16 cellular contexts compared by ENCODE assay signal in the genomic region with DNA sequence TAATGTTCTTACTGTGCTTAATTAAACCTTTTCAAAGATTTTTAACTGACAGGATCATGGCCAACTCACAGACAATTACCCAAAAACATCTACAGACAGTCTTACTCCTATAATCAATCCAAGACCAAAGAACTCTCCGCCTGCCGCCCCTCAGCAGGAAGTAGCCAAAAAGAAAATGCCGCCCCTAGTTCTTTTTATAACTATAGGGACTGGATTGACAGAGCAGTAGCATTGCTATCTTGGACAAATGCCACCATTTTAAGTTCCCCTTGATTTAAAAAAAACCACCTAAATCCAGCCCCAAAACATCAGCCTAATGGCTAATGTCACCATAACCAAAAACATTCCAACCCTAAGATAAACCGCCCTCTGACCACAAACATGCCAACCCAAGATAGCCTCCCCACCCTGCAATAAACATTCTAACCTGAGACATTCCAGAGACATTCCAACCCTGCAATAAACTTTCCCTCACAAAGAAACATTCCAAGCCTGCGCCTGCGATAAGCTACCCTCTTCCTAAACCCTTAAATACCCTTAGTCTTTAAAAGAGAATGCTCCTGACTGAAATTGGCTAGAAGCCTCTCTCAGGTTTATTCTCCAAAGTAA.
DNase-seq lines count a peak whose midpoint lies in the region; ATAC-seq and TF ChIP-seq lines count a peak whose summit lies in the region.
"Had no signal": no experiment of that assay in that cellular context is flagged by ENCODE, and none has a peak within 500 bp of the region (broad histone marks: within the 10 kb centered on the region; RNA-seq: fewer than 3 reads in every experiment).

No MANE protein-coding gene starts in this region.

- intact Hi-C loops in mammary epithelial cell (cut with micrococcal nuclease) = no loop called here

- no peak overlapping the region for H3K4me3 ChIP-seq in AG04449 (ENCODE audit: low read depth, low read length)
- H3K4me3 ChIP-seq in mammary epithelial cell (replicated peaks in 1 of 3; ENCODE audit: insufficient read depth in 1 of 3, low read depth in 2 of 3, low read length in 3 of 3) = no peak overlapping the region
- H3K4me3 ChIP-seq: BLaER1 had no signal

- H3K4me2 ChIP-seq in mammary epithelial cell (ENCODE audit: insufficient read depth, low read depth, low read length) = peak overlapping the region; percentile 49
- H3K4me2 ChIP-seq: BLaER1 had no signal

- dilution Hi-C loops in mammary epithelial cell (cut with HindIII; ENCODE audit: low sequenced_read_pairs) = no loop called here

- H3K9me3 ChIP-seq in mammary epithelial cell (replicated peaks; ENCODE audit: insufficient read depth, low read length) = no peaks in the 10 kb centered on the region
- H3K9me3 ChIP-seq: BLaER1, neutrophil had no signal

- no peaks in the 10 kb centered on the region for H3K79me2 ChIP-seq in mammary epithelial cell (ENCODE audit: insufficient read depth, low read length)

- peak overlapping the region; percentile 11 for H2AFZ ChIP-seq in mammary epithelial cell (ENCODE audit: low read depth, low read length)

- WGBS in mammary epithelial cell (ENCODE audit: low coverage, missing lambda C conversion rate) = 44% methylated on average over 6 of the region's 6 CpGs

- no TSS peak for BruUV-seq in mammary epithelial cell (replicated peaks; lab: Mats Ljungman, UMichigan)

- no peak overlapping the region for H3K9ac ChIP-seq in mammary epithelial cell (ENCODE audit: insufficient read depth, low read length)
- H3K9ac ChIP-seq: BLaER1 had no signal

- peaks cover 33% of the 10 kb centered on the region for H3K4me1 ChIP-seq in mammary epithelial cell (ENCODE audit: insufficient read depth, low read length)

- no peaks in the 10 kb centered on the region for H3K36me3 ChIP-seq in mammary epithelial cell (ENCODE audit: insufficient read depth, low read length)
- H3K36me3 ChIP-seq: BLaER1, neutrophil had no signal

- POLR2A ChIA-PET in AG04449 (lab: Yijun Ruan, JAX) = interaction anchor here (1.1 kb wide), 1 partner anchor 95 kb away, joined by 3 read pairs; no protein-coding TSS in a partner anchor

- CTCF ChIA-PET in AG04449 (lab: Yijun Ruan, JAX) = no interaction called here
- CTCF ChIA-PET in mammary epithelial cell (lab: Charles Lee; ENCODE audit: low non-redundant PET) = no interaction called here

- no peaks in the 10 kb centered on the region for H3K27me3 ChIP-seq in mammary epithelial cell (ENCODE audit: insufficient read depth, low read length)
- H3K27me3 ChIP-seq: BLaER1, neutrophil had no signal

- in situ Hi-C loops in mammary epithelial cell (cut with MboI; ENCODE audit: low sequenced_read_pairs in 2 of 2) = no loop called here

- DNase-seq in AG04449 (ENCODE audit: low read depth, low spot score) (peak; percentile 34), HS-5 (ENCODE audit: low read depth) (peak; percentile 68), mammary epithelial cell (peak; percentile 32), left kidney (ENCODE audit: low read depth, low spot score) (peak; percentile 24), COLO829 (ENCODE audit: low spot score) (no peak), anterior cingulate cortex (lab: John Stamatoyannopoulos, UW) (no peak), NCI-H446 treated with DMSO at 0.1 percent for 48 hours (lab: John Stamatoyannopoulos, UW) (no peak)
- DNase-seq: activated T-cell treated with anti-CD3 and anti-CD28 coated beads, Interleukin-2, amount 50 U/mL, for 1 hour; hippocampal formation; KG1; NCI-H69; stimulated activated CD4-positive, alpha-beta T cell treated with anti-CD3 and anti-CD28 coated beads, Interleukin-4, amount 100 ng/mL, for 24 hours; T-helper 17 cell had no signal

- no peak for TF ChIP-seq CTCF in AG04449 (IDR thresholded peaks at IDR 0.05; ENCODE audit: insufficient read depth, low read length, missing control alignments)
- no peak for TF ChIP-seq CTCF in mammary epithelial cell (conservative IDR thresholded peaks at IDR 0.05 in 1 of 2, IDR thresholded peaks at IDR 0.05 in 1 of 2; ENCODE audit: extremely low read depth in 1 of 2, insufficient read depth in 1 of 2, low read depth in 1 of 2, low read length in 2 of 2)

- peak overlapping the region; percentile 14 for H3K27ac ChIP-seq in mammary epithelial cell (ENCODE audit: insufficient read depth, low read depth, low read length)
- H3K27ac ChIP-seq: BLaER1, neutrophil had no signal

- no peaks in the 10 kb centered on the region for H4K20me1 ChIP-seq in mammary epithelial cell (ENCODE audit: insufficient read depth, low read length)
- H4K20me1 ChIP-seq: BLaER1 had no signal

- ATAC-seq in GM21825 (IDR thresholded peaks at IDR 0.05; ENCODE audit: unreplicated experiment) = no peak
- ATAC-seq: T-helper 17 cell had no signal

Comparison
In these comparisons a context has a peak if more than half of its experiments do, and no peak if none do; other contexts are left out.
1. DNase-seq: peak in AG04449 (single experiment), HS-5 (single experiment), mammary epithelial cell (single experiment) and left kidney (single experiment); none in COLO829 (single experiment), anterior cingulate cortex (0 of 58) and NCI-H446 treated with DMSO at 0.1 percent for 48 hours (single experiment).